30 cellular contexts compared by ENCODE assay signal in the genomic region with DNA sequence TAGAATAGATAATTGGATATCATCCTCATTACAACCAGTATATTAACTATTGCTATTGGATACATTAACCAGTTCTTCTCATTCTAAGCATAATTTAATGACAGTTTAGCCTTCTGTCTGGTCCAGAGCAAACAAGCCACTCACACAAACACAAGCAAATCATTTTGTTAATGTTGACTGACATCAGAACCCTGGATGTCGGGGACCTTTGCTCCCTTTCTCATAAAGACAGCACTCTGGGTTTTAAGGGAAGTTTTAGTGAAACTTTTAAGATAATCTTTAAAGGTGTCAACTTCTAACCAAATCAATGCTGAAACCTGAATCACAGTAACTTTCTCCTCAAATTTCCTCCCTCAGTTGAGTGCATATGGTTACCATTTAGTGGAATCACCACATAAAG.
"Had no signal": no experiment of that assay in that cellular context is flagged by ENCODE, and none has a peak within 500 bp of the region (broad histone marks: within the 10 kb centered on the region; RNA-seq: fewer than 3 reads in every experiment).

No MANE protein-coding gene starts in this region.

- FAIRE-seq: urothelium cell line had no signal

- H3K27ac ChIP-seq: neural progenitor cell, ovary, parathyroid adenoma, psoas muscle, skin epidermis, spleen, thoracic aorta, thyroid gland, tibial nerve, upper lobe of left lung, vagina had no signal

- H3K36me3 ChIP-seq: neural progenitor cell, ovary, spleen, thoracic aorta, thyroid gland, tibial nerve, upper lobe of left lung, vagina had no signal

- H3K9ac ChIP-seq: neural progenitor cell, parathyroid adenoma had no signal

- H3K36me3 Mint-ChIP-seq: stimulated activated memory B cell treated with anti-CD40 and anti-IgM and Interleukin-4, amounts not matched to agents 10 μg/mL and 1 μg/mL and 100 μg/mL, for 72 hours had no signal

- H3K27me3 Mint-ChIP-seq: naive thymus-derived CD8-positive, alpha-beta T cell; progenitor cell of endocrine pancreas; stimulated activated memory B cell treated with anti-CD40 and anti-IgM and Interleukin-4, amounts not matched to agents 10 μg/mL and 1 μg/mL and 100 μg/mL, for 72 hours; stimulated activated naive CD8-positive, alpha-beta T cell treated with anti-CD3 and anti-CD28 coated beads, Interleukin-15, amount 100 ng/mL, for 72 hours had no signal

- H2AFZ ChIP-seq: neural progenitor cell, parathyroid adenoma had no signal

- H3K4me1 ChIP-seq: neural progenitor cell, parathyroid adenoma, psoas muscle, spleen, thyroid gland, tibial nerve, upper lobe of left lung, vagina had no signal

- H3K9me3 ChIP-seq: ovary, psoas muscle, spleen, thoracic aorta, thyroid gland, tibial nerve, upper lobe of left lung, vagina had no signal

- DNase-seq: naive thymus-derived CD8-positive, alpha-beta T cell; occipital lobe; ovary; posterior cingulate gyrus; psoas muscle; right cardiac atrium; spleen; stimulated activated CD4-positive, alpha-beta T cell treated with anti-CD3 and anti-CD28 coated beads, Interleukin-12 subunit alpha, Interleukin-12 subunit beta, amount 100 ng/mL, for 4 hours; stimulated activated CD4-positive, alpha-beta T cell treated with anti-CD3 and anti-CD28 coated beads, Interleukin-1b, Interleukin-23, amount 100 ng/mL, for 48 hours; stimulated activated CD4-positive, alpha-beta T cell treated with anti-CD3 and anti-CD28 coated beads, Interleukin-4, amount 100 ng/mL, for 1 hour; stimulated activated CD4-positive, alpha-beta T cell treated with anti-CD3 and anti-CD28 coated beads, Interleukin-4, amount 100 ng/mL, for 4 hours; stimulated activated CD8-positive, alpha-beta memory T cell treated with anti-CD3 and anti-CD28 coated beads, Interleukin-4, amount 100 ng/mL, for 48 hours; stimulated activated naive CD4-positive, alpha-beta T cell; stimulated activated naive CD8-positive, alpha-beta T cell treated with anti-CD3 and anti-CD28 coated beads, Interleukin-15, amount 100 ng/mL, for 72 hours; stimulated activated naive CD8-positive, alpha-beta T cell treated with anti-CD3 and anti-CD28 coated beads, Interleukin-15, Interleukin-2, amounts not matched to agents 100 U/mL and 50 U/mL, for 24 hours; thyroid gland; trophoblast cell; upper lobe of left lung had no signal

- H3K27ac Mint-ChIP-seq: naive thymus-derived CD8-positive, alpha-beta T cell; nephron; neural progenitor cell; progenitor cell of endocrine pancreas; stimulated activated memory B cell treated with anti-CD40 and anti-IgM and Interleukin-4, amounts not matched to agents 10 μg/mL and 1 μg/mL and 100 μg/mL, for 72 hours; stimulated activated naive CD8-positive, alpha-beta T cell treated with anti-CD3 and anti-CD28 coated beads, Interleukin-15, amount 100 ng/mL, for 72 hours had no signal

- H3K4me3 Mint-ChIP-seq: naive thymus-derived CD8-positive, alpha-beta T cell; nephron; neural progenitor cell; stimulated activated memory B cell treated with anti-CD40 and anti-IgM and Interleukin-4, amounts not matched to agents 10 μg/mL and 1 μg/mL and 100 μg/mL, for 72 hours; stimulated activated naive CD8-positive, alpha-beta T cell treated with anti-CD3 and anti-CD28 coated beads, Interleukin-15, amount 100 ng/mL, for 72 hours had no signal

- H3K79me2 ChIP-seq: parathyroid adenoma had no signal

- H3K4me1 Mint-ChIP-seq: nephron; neural progenitor cell; stimulated activated memory B cell treated with anti-CD40 and anti-IgM and Interleukin-4, amounts not matched to agents 10 μg/mL and 1 μg/mL and 100 μg/mL, for 72 hours had no signal

- H3K4me3 ChIP-seq: neural progenitor cell, ovary, psoas muscle, skin epidermis, smooth muscle cell, spleen, thoracic aorta, thyroid gland, tibial nerve, upper lobe of left lung, vagina had no signal

- ATAC-seq: naive thymus-derived CD8-positive, alpha-beta T cell; psoas muscle; right cardiac atrium; sciatic nerve; stimulated activated memory B cell treated with anti-CD40 and anti-IgM and Interleukin-4, amounts not matched to agents 10 μg/mL and 1 μg/mL and 100 μg/mL, for 72 hours; stimulated activated naive CD8-positive, alpha-beta T cell treated with anti-CD3 and anti-CD28 coated beads, Interleukin-15, amount 100 ng/mL, for 72 hours; stimulated activated naive CD8-positive, alpha-beta T cell treated with anti-CD3 and anti-CD28 coated beads, Interleukin-15, Interleukin-2, amounts not matched to agents 100 U/mL and 50 U/mL, for 24 hours had no signal

- H3K27me3 ChIP-seq: neural progenitor cell, ovary, spleen, thyroid gland, tibial nerve, upper lobe of left lung, vagina had no signal

- H3K9me3 Mint-ChIP-seq: naive thymus-derived CD8-positive, alpha-beta T cell; nephron; neural progenitor cell; stimulated activated memory B cell treated with anti-CD40 and anti-IgM and Interleukin-4, amounts not matched to agents 10 μg/mL and 1 μg/mL and 100 μg/mL, for 72 hours; stimulated activated naive CD8-positive, alpha-beta T cell treated with anti-CD3 and anti-CD28 coated beads, Interleukin-15, amount 100 ng/mL, for 72 hours had no signal

- H3K4me2 ChIP-seq: neural progenitor cell, smooth muscle cell had no signal
